In genomic region chr10:3172446-3173172, GRCh38 we compare ENCODE assay signal across 8 cellular contexts. TPM values are rescaled to one million over a fixed set of nuclear protein-coding genes. Genes with fewer than 3 reads are reported as not detected.
A peak's percentile ranks its signal among the peaks of the same experiment; 100 is the strongest.
DNase-seq lines count a peak whose midpoint lies in the region; TF ChIP-seq lines count a peak whose summit lies in the region.

PITRM1 (minus strand) TSS chr10:3172782; CDS start chr10:3172772, 10 bp downstream.

- DNase-seq in GM04503 (ENCODE audit: low read depth) = peak; percentile 89
- DNase-seq in HFF-Myc (ENCODE audit: extremely low read depth, low read depth) = peak; percentile 96
- peak; percentile 99 for DNase-seq in NAMALWA (ENCODE audit: low spot score)
- DNase-seq in SK-N-DZ (ENCODE audit: low spot score) = peak; percentile 99
- DNase-seq in activated naive CD4-positive, alpha-beta T cell treated with anti-CD3 and anti-CD28 coated beads, Interleukin-2, amount 10 ng/mL, durations not matched to agents 7 days and 5 days = peak; percentile 99
- peak; percentile 99 for DNase-seq in germinal center (ENCODE audit: low spot score)
- peak; percentile 85 to 99 (median 98) for DNase-seq in nucleus accumbens (lab: John Stamatoyannopoulos, UW)
- DNase-seq in suprapubic skin (ENCODE audit: low spot score in 2 of 2) = peak; percentile 99 to 100

- peaks cover 23% of the 10 kb centered on the region for H3K27me3 Mint-ChIP-seq in activated naive CD4-positive, alpha-beta T cell treated with anti-CD3 and anti-CD28 coated beads, Interleukin-2, amount 10 ng/mL, durations not matched to agents 7 days and 5 days

- peaks cover 24% of the 10 kb centered on the region for H3K36me3 ChIP-seq in suprapubic skin

- WGBS in suprapubic skin = 0% methylated on average over 44 of the region's 73 CpGs

- TF ChIP-seq EP300 in suprapubic skin (IDR thresholded peaks at IDR 0.05) = no peak

- H3K4me3 Mint-ChIP-seq in activated naive CD4-positive, alpha-beta T cell treated with anti-CD3 and anti-CD28 coated beads, Interleukin-2, amount 10 ng/mL, durations not matched to agents 7 days and 5 days = peak within 1 kb of the TSS; percentile 69

- no peaks in the 10 kb centered on the region for H3K9me3 ChIP-seq in suprapubic skin

- H3K9me3 Mint-ChIP-seq in activated naive CD4-positive, alpha-beta T cell treated with anti-CD3 and anti-CD28 coated beads, Interleukin-2, amount 10 ng/mL, durations not matched to agents 7 days and 5 days = no peaks in the 10 kb centered on the region

- H3K4me3 ChIP-seq in HFF-Myc (replicated peaks; ENCODE audit: low read depth, low read length) (peak within 1 kb of the TSS; percentile 70), suprapubic skin (peak within 1 kb of the TSS; percentile 95)

- TF ChIP-seq CTCF in HFF-Myc (IDR thresholded peaks at IDR 0.05; ENCODE audit: low read depth, low read length, missing control alignments) (no peak), suprapubic skin (IDR thresholded peaks at IDR 0.05) (no peak)

- TF ChIP-seq POLR2A in suprapubic skin (IDR thresholded peaks at IDR 0.05) = peak; percentile 91 to 98

- peaks cover 23% of the 10 kb centered on the region for H3K4me1 ChIP-seq in suprapubic skin

- peak within 1 kb of the TSS; percentile 92 for H3K27ac Mint-ChIP-seq in activated naive CD4-positive, alpha-beta T cell treated with anti-CD3 and anti-CD28 coated beads, Interleukin-2, amount 10 ng/mL, durations not matched to agents 7 days and 5 days

- H3K36me3 Mint-ChIP-seq in activated naive CD4-positive, alpha-beta T cell treated with anti-CD3 and anti-CD28 coated beads, Interleukin-2, amount 10 ng/mL, durations not matched to agents 7 days and 5 days = peaks cover 10% of the 10 kb centered on the region

- CTCF ChIA-PET in activated naive CD4-positive, alpha-beta T cell treated with anti-CD3 and anti-CD28 coated beads, Interleukin-2, amount 10 ng/mL, durations not matched to agents 7 days and 5 days (lab: Charles Lee) = no interaction called here

- H3K27ac ChIP-seq in suprapubic skin = peak within 1 kb of the TSS; percentile 94

- no peaks in the 10 kb centered on the region for H3K27me3 ChIP-seq in suprapubic skin

- H3K4me1 Mint-ChIP-seq in activated naive CD4-positive, alpha-beta T cell treated with anti-CD3 and anti-CD28 coated beads, Interleukin-2, amount 10 ng/mL, durations not matched to agents 7 days and 5 days = peaks cover 23% of the 10 kb centered on the region

RNA-seq across cellular contexts. Expression of gene PITRM1, which starts in this region (rescaled TPM):
- polyA plus RNA-seq in SK-N-DZ (2014; cell fraction: cytosol; rRNA removed) = 36.9 and 52.6 TPM in 2 replicates
- 64.9 and 103 TPM in 2 replicates for polyA plus RNA-seq in SK-N-DZ (2014; cell fraction: nucleus; rRNA removed)
- 10 to 100 TPM; 44.2 to 94.6 (median 63.1) TPM for total RNA-seq in suprapubic skin

Comparison
In these comparisons a context has a peak if more than half of its experiments do, and no peak if none do; other contexts are left out.
1. Peak in every context shown above with its lines: DNase-seq, H3K4me3 ChIP-seq and H3K27ac ChIP-seq.